In genomic region chr13:49495783-49496762, GRCh38 we compare ENCODE assay signal across 8 cellular contexts. TPM values are rescaled to one million over a fixed set of nuclear protein-coding genes. Genes with fewer than 3 reads are reported as not detected.
DNase-seq lines count a peak whose midpoint lies in the region; ATAC-seq and TF ChIP-seq lines count a peak whose summit lies in the region.

TSS of gene PHF11 (plus strand) at chr13:49495953. CDS start at chr13:49496002, 49 bp downstream.

- ATAC-seq in GM19351 (IDR thresholded peaks at IDR 0.05; ENCODE audit: unreplicated experiment) (peak; percentile 84), HG03460 (IDR thresholded peaks at IDR 0.05; ENCODE audit: unreplicated experiment) (peak; percentile 88), SK-N-SH treated with all-trans-retinoic acid at 6 μM for 48 hours (peak; percentile 70)

- no peaks in the 10 kb centered on the region for H3K36me3 ChIP-seq in osteoblast (ENCODE audit: insufficient read depth, low read length)

- DNase-seq in CD14-positive monocyte (ENCODE audit: low spot score) (peak; percentile 86), globus pallidus (ENCODE audit: low spot score) (peak; percentile 73), osteoblast (ENCODE audit: insufficient read length, low spot score, missing footprints) (peak; percentile 95)

- H2AFZ ChIP-seq in osteoblast (ENCODE audit: low read length): peak within 1 kb of the TSS; percentile 89

- peaks cover 27% of the 10 kb centered on the region for H3K4me1 ChIP-seq in osteoblast (ENCODE audit: insufficient read depth, low read length)

- H4K20me1 ChIP-seq in osteoblast (ENCODE audit: insufficient read depth, low read length): no peaks in the 10 kb centered on the region

- peaks cover 26% of the 10 kb centered on the region for H3K4me1 Mint-ChIP-seq in CD14-positive monocyte
- H3K4me1 Mint-ChIP-seq in activated naive CD4-positive, alpha-beta T cell treated with anti-CD3 and anti-CD28 coated beads, Interleukin-2, amount 50 U/mL, for 24 hours: peaks cover 61% of the 10 kb centered on the region

- TF ChIP-seq CTCF in CD14-positive monocyte (IDR thresholded peaks at IDR 0.05) (no peak), osteoblast (IDR thresholded peaks at IDR 0.05; ENCODE audit: extremely low read depth, low read depth, low read length) (no peak)

- H3K9me3 ChIP-seq in osteoblast (ENCODE audit: low read depth, low read length): no peaks in the 10 kb centered on the region

- H3K4me3 Mint-ChIP-seq in CD14-positive monocyte: peak within 1 kb of the TSS; percentile 97 to 99
- peak within 1 kb of the TSS; percentile 95 for H3K4me3 Mint-ChIP-seq in activated naive CD4-positive, alpha-beta T cell treated with anti-CD3 and anti-CD28 coated beads, Interleukin-2, amount 50 U/mL, for 24 hours

- intact Hi-C loops in CD14-positive monocyte (cut with micrococcal nuclease): loop anchor here in 1 of 2 donors (5.0 kb wide), 1 partner anchor 49 kb away; no protein-coding TSS in a partner anchor

- peaks cover 2% of the 10 kb centered on the region for H3K79me2 ChIP-seq in osteoblast (ENCODE audit: insufficient read depth, low read length)

- no peaks in the 10 kb centered on the region for H3K27me3 ChIP-seq in osteoblast (ENCODE audit: insufficient read depth, low read length)

- peaks cover 31 to 42% of the 10 kb centered on the region in 2 donors for H3K36me3 Mint-ChIP-seq in CD14-positive monocyte
- peaks cover 17% of the 10 kb centered on the region for H3K36me3 Mint-ChIP-seq in activated naive CD4-positive, alpha-beta T cell treated with anti-CD3 and anti-CD28 coated beads, Interleukin-2, amount 50 U/mL, for 24 hours

- peak within 1 kb of the TSS; percentile 87 for H3K4me2 ChIP-seq in osteoblast (ENCODE audit: insufficient read depth, low read length)

- peak within 1 kb of the TSS; percentile 70 for H3K4me3 ChIP-seq in osteoblast (ENCODE audit: insufficient read depth, low read length)

- H3K27ac ChIP-seq in osteoblast (ENCODE audit: low read depth, low read length) (peak within 1 kb of the TSS; percentile 70), temporal lobe (ENCODE audit: low read depth, low read length) (peak within 1 kb of the TSS; percentile 82)

- no peaks in the 10 kb centered on the region for H3K9me3 Mint-ChIP-seq in CD14-positive monocyte
- H3K9me3 Mint-ChIP-seq in activated naive CD4-positive, alpha-beta T cell treated with anti-CD3 and anti-CD28 coated beads, Interleukin-2, amount 50 U/mL, for 24 hours: no peaks in the 10 kb centered on the region

- peak within 1 kb of the TSS; percentile 97 to 99 (median 99) for H3K27ac Mint-ChIP-seq in CD14-positive monocyte
- H3K27ac Mint-ChIP-seq in activated naive CD4-positive, alpha-beta T cell treated with anti-CD3 and anti-CD28 coated beads, Interleukin-2, amount 50 U/mL, for 24 hours: peak within 1 kb of the TSS; percentile 98

- peaks cover 0 to 3% (median 0%) of the 10 kb centered on the region in 3 donors for H3K27me3 Mint-ChIP-seq in CD14-positive monocyte (ENCODE audit: low read depth in 3 of 3)
- no peaks in the 10 kb centered on the region for H3K27me3 Mint-ChIP-seq in activated naive CD4-positive, alpha-beta T cell treated with anti-CD3 and anti-CD28 coated beads, Interleukin-2, amount 50 U/mL, for 24 hours

TF ChIP-seq in SK-N-SH treated with all-trans-retinoic acid at 6 μM for 48 hours, 23 proteins besides CTCF, POLR2A, EP300 and RAD21:
- no peak for TF ChIP-seq SNAI2 (CRISPR knock-in tag; IDR thresholded peaks at IDR 0.05)
- no peak for TF ChIP-seq ZFP30 (CRISPR knock-in tag; IDR thresholded peaks at IDR 0.05)
- TF ChIP-seq TOX (CRISPR knock-in tag; IDR thresholded peaks at IDR 0.05; ENCODE audit: borderline replicate concordance): no peak
- no peak for TF ChIP-seq RARB (CRISPR knock-in tag; IDR thresholded peaks at IDR 0.05)
- TF ChIP-seq CSRNP3 (CRISPR knock-in tag; IDR thresholded peaks at IDR 0.05): no peak

RNA-seq across cellular contexts. Expression of gene PHF11, which starts in this region (rescaled TPM):
- polyA plus RNA-seq in CD14-positive monocyte: 10 to 100 TPM; 63.4 to 68.8 TPM
- total RNA-seq in osteoblast (29.7 and 35.4 TPM in 2 replicates), temporal lobe (4.4 TPM)

Comparison
In these comparisons a context has a peak if more than half of its experiments do, and no peak if none do; other contexts are left out.
1. Peak in every context shown above with its lines: DNase-seq, ATAC-seq, H3K4me3 ChIP-seq and H3K27ac ChIP-seq.